ENCODE assay signal across 1 cellular context in genomic region chr10:69222157-69223027, GRCh38.
TF ChIP-seq lines count a peak whose summit lies in the region.

No MANE protein-coding gene starts in this region.

TF ChIP-seq in K562, 482 proteins besides CTCF, POLR2A, EP300 and RAD21 (continued from another document and continues in another):
- TF ChIP-seq, protein P1, sequence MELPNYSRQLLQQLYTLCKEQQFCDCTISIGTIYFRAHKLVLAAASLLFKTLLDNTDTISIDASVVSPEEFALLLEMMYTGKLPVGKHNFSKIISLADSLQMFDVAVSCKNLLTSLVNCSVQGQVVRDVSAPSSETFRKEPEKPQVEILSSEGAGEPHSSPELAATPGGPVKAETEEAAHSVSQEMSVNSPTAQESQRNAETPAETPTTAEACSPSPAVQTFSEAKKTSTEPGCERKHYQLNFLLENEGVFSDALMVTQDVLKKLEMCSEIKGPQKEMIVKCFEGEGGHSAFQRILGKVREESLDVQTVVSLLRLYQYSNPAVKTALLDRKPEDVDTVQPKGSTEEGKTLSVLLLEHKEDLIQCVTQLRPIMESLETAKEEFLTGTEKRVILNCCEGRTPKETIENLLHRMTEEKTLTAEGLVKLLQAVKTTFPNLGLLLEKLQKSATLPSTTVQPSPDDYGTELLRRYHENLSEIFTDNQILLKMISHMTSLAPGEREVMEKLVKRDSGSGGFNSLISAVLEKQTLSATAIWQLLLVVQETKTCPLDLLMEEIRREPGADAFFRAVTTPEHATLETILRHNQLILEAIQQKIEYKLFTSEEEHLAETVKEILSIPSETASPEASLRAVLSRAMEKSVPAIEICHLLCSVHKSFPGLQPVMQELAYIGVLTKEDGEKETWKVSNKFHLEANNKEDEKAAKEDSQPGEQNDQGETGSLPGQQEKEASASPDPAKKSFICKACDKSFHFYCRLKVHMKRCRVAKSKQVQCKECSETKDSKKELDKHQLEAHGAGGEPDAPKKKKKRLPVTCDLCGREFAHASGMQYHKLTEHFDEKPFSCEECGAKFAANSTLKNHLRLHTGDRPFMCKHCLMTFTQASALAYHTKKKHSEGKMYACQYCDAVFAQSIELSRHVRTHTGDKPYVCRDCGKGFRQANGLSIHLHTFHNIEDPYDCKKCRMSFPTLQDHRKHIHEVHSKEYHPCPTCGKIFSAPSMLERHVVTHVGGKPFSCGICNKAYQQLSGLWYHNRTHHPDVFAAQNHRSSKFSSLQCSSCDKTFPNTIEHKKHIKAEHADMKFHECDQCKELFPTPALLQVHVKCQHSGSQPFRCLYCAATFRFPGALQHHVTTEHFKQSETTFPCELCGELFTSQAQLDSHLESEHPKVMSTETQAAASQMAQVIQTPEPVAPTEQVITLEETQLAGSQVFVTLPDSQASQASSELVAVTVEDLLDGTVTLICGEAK (IDR thresholded peaks at IDR 0.05), result peak; percentile 41; the same call in 1 of the 2 replicates
- TF ChIP-seq, protein P1 (CRISPR knock-in tag; IDR thresholded peaks at IDR 0.05), result no peak
- TF ChIP-seq ZNF311 (CRISPR knock-in tag; IDR thresholded peaks at IDR 0.05) (no peak), ZNF696 (CRISPR knock-in tag; conservative IDR thresholded peaks at IDR 0.05) (0 out of 2 replicates have a peak, but pooled peaks have one; percentile 53), ZNF24 (IDR thresholded peaks at IDR 0.05) (0 out of 2 replicates have a peak, but pooled peaks have one; percentile 7), TRIM28 (IDR thresholded peaks at IDR 0.05) (peak; percentile 51; the same call in 1 of the 2 replicates), WHSC1 (IDR thresholded peaks at IDR 0.05; ENCODE audit: low read length) (no peak), KDM2B (CRISPR knock-in tag; IDR thresholded peaks at IDR 0.05) (no peak), TFAM (CRISPR knock-in tag; conservative IDR thresholded peaks at IDR 0.05) (no peak), BCL6 (CRISPR knock-in tag; IDR thresholded peaks at IDR 0.05) (no peak), POU5F1 (IDR thresholded peaks at IDR 0.05; ENCODE audit: borderline replicate concordance, low read depth, low read length, partially characterized antibody) (no peak), ELF1 (tag; IDR thresholded peaks at IDR 0.05) (no peak), BACH1 (tag; IDR thresholded peaks at IDR 0.05) (peak; percentile 90; the same call in 1 of the 2 replicates), CTBP1 (IDR thresholded peaks at IDR 0.05; ENCODE audit: borderline replicate concordance) (peak; percentile 92), HDAC6 (IDR thresholded peaks at IDR 0.05; ENCODE audit: low read depth, low read length) (no peak), ARNT (IDR thresholded peaks at IDR 0.05) (peak in 1 of 2 experiments; percentile 41; a peak in 1 of 4 replicates), COPS2 (conservative IDR thresholded peaks at IDR 0.05) (no peak), FOXK2 (conservative IDR thresholded peaks at IDR 0.05 in 1 of 2, IDR thresholded peaks at IDR 0.05 in 1 of 2; ENCODE audit: low read depth in 2 of 2) (peak; percentile 65 to 74), LEF1 (IDR thresholded peaks at IDR 0.05) (peak; percentile 81; the same call in 1 of the 2 replicates), MYC (IDR thresholded peaks at IDR 0.05; ENCODE audit: low read depth, low read length) (peak; percentile 96), MYC (CRISPR knock-in tag; IDR thresholded peaks at IDR 0.05; ENCODE audit: borderline replicate concordance, low read depth) (0 out of 2 replicates have a peak, but pooled peaks have one; percentile 81), HNRNPUL1 (IDR thresholded peaks at IDR 0.05; ENCODE audit: low read length) (no peak), ZNF124 (CRISPR knock-in tag; IDR thresholded peaks at IDR 0.05) (no peak), ZNF212 (CRISPR knock-in tag; IDR thresholded peaks at IDR 0.05) (no peak), CCNT2 (IDR thresholded peaks at IDR 0.05; ENCODE audit: borderline replicate concordance, extremely low read depth, insufficient read length, low read depth, low read length) (no peak), LCOR (CRISPR knock-in tag; IDR thresholded peaks at IDR 0.05) (no peak; the same call in 1 of the 2 replicates), ZFX (CRISPR knock-in tag; IDR thresholded peaks at IDR 0.05) (peak; percentile 45), TARDBP (IDR thresholded peaks at IDR 0.05) (no peak), MAFF (IDR thresholded peaks at IDR 0.05; ENCODE audit: low read length) (peak; percentile 78), ZSCAN29 (IDR thresholded peaks at IDR 0.05) (no peak), MCM7 (IDR thresholded peaks at IDR 0.05) (no peak), KDM1A (IDR thresholded peaks at IDR 0.05) (no peak; a peak in 1 of 4 replicates), ARID2 (IDR thresholded peaks at IDR 0.05) (no peak; the same call in 1 of the 2 replicates), RBBP5 (IDR thresholded peaks at IDR 0.05; ENCODE audit: borderline replicate concordance, insufficient read depth, low read length, poor library complexity, severe bottlenecking) (peak; percentile 54), CREB3L1 (IDR thresholded peaks at IDR 0.05; ENCODE audit: borderline replicate concordance, low read depth) (peak; percentile 68; the same call in 1 of the 2 replicates), CBX5 (IDR thresholded peaks at IDR 0.05; ENCODE audit: borderline replicate concordance, low read depth) (no peak), ZNF707 (CRISPR knock-in tag; conservative IDR thresholded peaks at IDR 0.05) (no peak), ZNF398 (CRISPR knock-in tag; IDR thresholded peaks at IDR 0.05) (no peak), DPF2 (IDR thresholded peaks at IDR 0.05) (peak; percentile 88), MXI1 (IDR thresholded peaks at IDR 0.05; ENCODE audit: low read depth, low read length) (peak; percentile 77), CBFA2T3 (IDR thresholded peaks at IDR 0.05) (peak; percentile 64), MCM2 (IDR thresholded peaks at IDR 0.05; ENCODE audit: low read depth) (no peak), ZNF551 (CRISPR knock-in tag; IDR thresholded peaks at IDR 0.05) (no peak)
- TF ChIP-seq, protein P2, sequence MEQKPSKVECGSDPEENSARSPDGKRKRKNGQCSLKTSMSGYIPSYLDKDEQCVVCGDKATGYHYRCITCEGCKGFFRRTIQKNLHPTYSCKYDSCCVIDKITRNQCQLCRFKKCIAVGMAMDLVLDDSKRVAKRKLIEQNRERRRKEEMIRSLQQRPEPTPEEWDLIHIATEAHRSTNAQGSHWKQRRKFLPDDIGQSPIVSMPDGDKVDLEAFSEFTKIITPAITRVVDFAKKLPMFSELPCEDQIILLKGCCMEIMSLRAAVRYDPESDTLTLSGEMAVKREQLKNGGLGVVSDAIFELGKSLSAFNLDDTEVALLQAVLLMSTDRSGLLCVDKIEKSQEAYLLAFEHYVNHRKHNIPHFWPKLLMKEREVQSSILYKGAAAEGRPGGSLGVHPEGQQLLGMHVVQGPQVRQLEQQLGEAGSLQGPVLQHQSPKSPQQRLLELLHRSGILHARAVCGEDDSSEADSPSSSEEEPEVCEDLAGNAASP (IDR thresholded peaks at IDR 0.05), result no peak
- TF ChIP-seq, protein P3, sequence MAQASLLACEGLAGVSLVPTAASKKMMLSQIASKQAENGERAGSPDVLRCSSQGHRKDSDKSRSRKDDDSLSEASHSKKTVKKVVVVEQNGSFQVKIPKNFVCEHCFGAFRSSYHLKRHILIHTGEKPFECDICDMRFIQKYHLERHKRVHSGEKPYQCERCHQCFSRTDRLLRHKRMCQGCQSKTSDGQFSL (CRISPR knock-in tag; IDR thresholded peaks at IDR 0.05), result no peak
- TF ChIP-seq, protein P3 (tag; IDR thresholded peaks at IDR 0.05), result 0 out of 4 replicates have a peak, but pooled peaks of 1 of the 2 experiments have one; percentile 29
